Comparison of ENCODE assay signal across 12 cellular contexts in the genomic region with DNA sequence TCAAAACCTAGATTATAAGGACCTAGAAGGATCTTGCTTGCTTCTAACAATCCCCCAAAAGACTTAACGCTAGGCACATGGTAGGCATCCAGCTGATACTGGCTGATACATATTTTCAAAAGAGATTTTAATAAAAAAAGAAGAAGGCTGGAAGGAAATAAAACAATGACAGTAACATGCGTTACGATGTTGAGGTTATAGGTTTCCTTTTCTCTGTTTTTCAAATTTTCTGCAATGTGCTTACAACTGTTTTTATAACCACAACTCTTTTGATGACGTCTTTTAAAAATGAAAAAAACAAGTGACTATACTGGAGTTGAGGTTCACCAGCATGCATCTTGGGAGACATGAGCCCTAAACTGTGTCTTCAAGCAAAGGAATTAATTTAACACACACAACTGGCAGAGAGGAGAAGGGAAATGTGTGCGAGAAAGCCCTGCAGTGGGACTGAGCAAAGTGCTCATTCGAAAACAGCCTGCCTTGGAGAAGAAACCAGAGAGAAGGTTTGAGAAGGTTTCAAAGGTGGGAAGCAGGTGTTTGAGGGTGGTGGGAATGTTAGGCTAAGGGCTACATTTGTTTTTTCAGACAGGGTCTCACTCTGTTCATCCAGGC.
DNase-seq lines count a peak whose midpoint lies in the region; ATAC-seq and TF ChIP-seq lines count a peak whose summit lies in the region.
"Had no signal": no experiment of that assay in that cellular context is flagged by ENCODE, and none has a peak within 500 bp of the region (broad histone marks: within the 10 kb centered on the region; RNA-seq: fewer than 3 reads in every experiment).

No MANE protein-coding gene starts in this region.

- H3K9me2 ChIP-seq in SK-N-SH, result no peaks in the 10 kb centered on the region

- no peaks in the 10 kb centered on the region for H4K20me1 ChIP-seq in SK-N-SH (ENCODE audit: insufficient read depth)

- TF ChIP-seq CTCF in lower lobe of right lung (IDR thresholded peaks at IDR 0.05) (no peak), upper lobe of right lung (IDR thresholded peaks at IDR 0.05) (no peak), SK-N-SH (IDR thresholded peaks at IDR 0.05) (no peak)

- peak overlapping the region; percentile 72 for H3K4me3 Mint-ChIP-seq in activated T-helper 1 cell treated with anti-CD3 and anti-CD28 coated beads, Interleukin-12 subunit alpha, Interleukin-12 subunit beta, Interleukin-2, Interleukin-4 antibody, amounts not matched to agents 30 ng/mL and 10 ng/mL and 1 ng/mL, durations not matched to agents 14 hours and 24 hours and 36 hours

- peak overlapping the region; percentile 61 for H3K27ac ChIP-seq in lower lobe of right lung
- H3K27ac ChIP-seq in upper lobe of right lung, result peak overlapping the region; percentile 45
- no peak overlapping the region for H3K27ac ChIP-seq in SK-N-SH (ENCODE audit: low read depth in 2 of 2, low read length in 1 of 2)

- H3K9ac ChIP-seq in SK-N-SH, result no peak overlapping the region

- peaks cover 19% of the 10 kb centered on the region for H3K79me2 ChIP-seq in SK-N-SH (ENCODE audit: insufficient read depth)

- H3K9me3 ChIP-seq in lower lobe of right lung, result no peaks in the 10 kb centered on the region
- H3K9me3 ChIP-seq in upper lobe of right lung, result no peaks in the 10 kb centered on the region
- H3K9me3 ChIP-seq in SK-N-SH, result no peaks in the 10 kb centered on the region

- H3K36me3 ChIP-seq in lower lobe of right lung (peaks cover 76% of the 10 kb centered on the region), upper lobe of right lung (peaks cover 48% of the 10 kb centered on the region), SK-N-SH (replicated peaks in 1 of 2; ENCODE audit: control insufficient read depth in 1 of 2, insufficient read depth in 2 of 2, low read length in 1 of 2) (peaks cover 34 to 61% of the 10 kb centered on the region in 2 experiments)

- peaks cover 11% of the 10 kb centered on the region for H3K4me1 ChIP-seq in lower lobe of right lung
- H3K4me1 ChIP-seq in upper lobe of right lung, result peaks cover 11% of the 10 kb centered on the region
- no peaks in the 10 kb centered on the region for H3K4me1 ChIP-seq in SK-N-SH (ENCODE audit: control insufficient read depth in 1 of 2, insufficient read depth in 2 of 2, low read depth in 1 of 2, low read length in 1 of 2)

- no peak overlapping the region for H3K4me3 ChIP-seq in lower lobe of right lung
- no peak overlapping the region for H3K4me3 ChIP-seq in upper lobe of right lung
- no peak overlapping the region for H3K4me3 ChIP-seq in SK-N-SH (ENCODE audit: low read depth in 2 of 2, low read length in 1 of 2)
- H3K4me3 ChIP-seq: K562 had no signal

- CTCF ChIA-PET in SK-N-SH (lab: Yijun Ruan, JAX), result no interaction called here

- WGBS in SK-N-SH (ENCODE audit: low lambda C conversion rate), result 96% methylated on average over 6 of the region's 6 CpGs

- H3K27me3 ChIP-seq in lower lobe of right lung (ENCODE audit: low read depth) (no peaks in the 10 kb centered on the region), upper lobe of right lung (no peaks in the 10 kb centered on the region), SK-N-SH (ENCODE audit: insufficient read depth) (no peaks in the 10 kb centered on the region)

- TF ChIP-seq RAD21 in SK-N-SH (IDR thresholded peaks at IDR 0.05; ENCODE audit: low read length), result no peak

- intact Hi-C loops in activated T-helper 1 cell treated with anti-CD3 and anti-CD28 coated beads, Interleukin-12 subunit alpha, Interleukin-12 subunit beta, Interleukin-2, Interleukin-4 antibody, amounts not matched to agents 30 ng/mL and 10 ng/mL and 1 ng/mL, durations not matched to agents 14 hours and 24 hours and 36 hours (cut with micrococcal nuclease), result loop anchor here (1.0 to 2.0 kb wide), 4 partner anchors 8 to 215 kb away; a partner anchor contains a TSS
- intact Hi-C loops in lower lobe of right lung (cut with DNase I), result no loop called here
- intact Hi-C loops in upper lobe of right lung (cut with DNase I), result no loop called here

- H2AFZ ChIP-seq in SK-N-SH (ENCODE audit: low read depth), result no peak overlapping the region

- H3K4me2 ChIP-seq in SK-N-SH, result no peak overlapping the region

- no peak for TF ChIP-seq EP300 in SK-N-SH (IDR thresholded peaks at IDR 0.05; ENCODE audit: borderline replicate concordance in 1 of 2, low read depth in 1 of 2, low read length in 1 of 2)

- H3K27ac Mint-ChIP-seq in activated T-helper 1 cell treated with anti-CD3 and anti-CD28 coated beads, Interleukin-12 subunit alpha, Interleukin-12 subunit beta, Interleukin-2, Interleukin-4 antibody, amounts not matched to agents 30 ng/mL and 10 ng/mL and 1 ng/mL, durations not matched to agents 14 hours and 24 hours and 36 hours, result peak overlapping the region; percentile 93

- POLR2A ChIA-PET in SK-N-SH (lab: Yijun Ruan, JAX), result no interaction called here

- peaks cover 6% of the 10 kb centered on the region for H3F3A ChIP-seq in SK-N-SH (replicated peaks; ENCODE audit: insufficient read depth)

- H3K4me1 Mint-ChIP-seq in activated T-helper 1 cell treated with anti-CD3 and anti-CD28 coated beads, Interleukin-12 subunit alpha, Interleukin-12 subunit beta, Interleukin-2, Interleukin-4 antibody, amounts not matched to agents 30 ng/mL and 10 ng/mL and 1 ng/mL, durations not matched to agents 14 hours and 24 hours and 36 hours (ENCODE audit: low read depth), result peaks cover 70% of the 10 kb centered on the region

- no peak for ATAC-seq in lower lobe of right lung
- no peak for ATAC-seq in upper lobe of right lung
- ATAC-seq in HG02763 (IDR thresholded peaks at IDR 0.05; ENCODE audit: unreplicated experiment), result no peak
- ATAC-seq: K562 had no signal

- no peaks in the 10 kb centered on the region for H3K27me3 Mint-ChIP-seq in activated T-helper 1 cell treated with anti-CD3 and anti-CD28 coated beads, Interleukin-12 subunit alpha, Interleukin-12 subunit beta, Interleukin-2, Interleukin-4 antibody, amounts not matched to agents 30 ng/mL and 10 ng/mL and 1 ng/mL, durations not matched to agents 14 hours and 24 hours and 36 hours (ENCODE audit: insufficient read depth)

- no peaks in the 10 kb centered on the region for H3K9me3 Mint-ChIP-seq in activated T-helper 1 cell treated with anti-CD3 and anti-CD28 coated beads, Interleukin-12 subunit alpha, Interleukin-12 subunit beta, Interleukin-2, Interleukin-4 antibody, amounts not matched to agents 30 ng/mL and 10 ng/mL and 1 ng/mL, durations not matched to agents 14 hours and 24 hours and 36 hours

- DNase-seq in activated naive CD4-positive, alpha-beta T cell treated with Interleukin-2 at 50 U/mL for 16 hours, result peak; percentile 30
- DNase-seq in activated naive CD4-positive, alpha-beta T cell treated with anti-CD3 and anti-CD28 coated beads, Interleukin-2, amount 50 U/mL, for 16 hours, result no peak
- DNase-seq in activated T-helper 1 cell treated with anti-CD3 and anti-CD28 coated beads, Interleukin-12 subunit alpha, Interleukin-12 subunit beta, Interleukin-2, Interleukin-4 antibody, amounts not matched to agents 30 ng/mL and 10 ng/mL and 1 ng/mL, durations not matched to agents 14 hours and 24 hours and 36 hours (ENCODE audit: low spot score), result peak; percentile 49
- DNase-seq in lower lobe of right lung (no peak), upper lobe of right lung (no peak), SK-N-SH (no peak), NCI-H2029 (lab: John Stamatoyannopoulos, UW) (no peak)
- DNase-seq: DND-41, NCI-H1417 treated with DMSO at 0.1 percent for 48 hours, NCI-H524 treated with DMSO at 0.1 percent for 48 hours had no signal

- peaks cover 59% of the 10 kb centered on the region for H3K36me3 Mint-ChIP-seq in activated T-helper 1 cell treated with anti-CD3 and anti-CD28 coated beads, Interleukin-12 subunit alpha, Interleukin-12 subunit beta, Interleukin-2, Interleukin-4 antibody, amounts not matched to agents 30 ng/mL and 10 ng/mL and 1 ng/mL, durations not matched to agents 14 hours and 24 hours and 36 hours (ENCODE audit: low read depth)

TF ChIP-seq in SK-N-SH, 30 proteins besides CTCF, POLR2A, EP300 and RAD21:
- TF ChIP-seq JUND (IDR thresholded peaks at IDR 0.05), result no peak
- TF ChIP-seq RFX5 (IDR thresholded peaks at IDR 0.05; ENCODE audit: low read length), result no peak
- TF ChIP-seq, protein P1, sequence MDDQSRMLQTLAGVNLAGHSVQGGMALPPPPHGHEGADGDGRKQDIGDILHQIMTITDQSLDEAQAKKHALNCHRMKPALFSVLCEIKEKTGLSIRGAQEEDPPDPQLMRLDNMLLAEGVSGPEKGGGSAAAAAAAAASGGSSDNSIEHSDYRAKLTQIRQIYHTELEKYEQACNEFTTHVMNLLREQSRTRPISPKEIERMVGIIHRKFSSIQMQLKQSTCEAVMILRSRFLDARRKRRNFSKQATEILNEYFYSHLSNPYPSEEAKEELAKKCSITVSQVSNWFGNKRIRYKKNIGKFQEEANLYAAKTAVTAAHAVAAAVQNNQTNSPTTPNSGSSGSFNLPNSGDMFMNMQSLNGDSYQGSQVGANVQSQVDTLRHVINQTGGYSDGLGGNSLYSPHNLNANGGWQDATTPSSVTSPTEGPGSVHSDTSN (IDR thresholded peaks at IDR 0.05), result no peak
- no peak for TF ChIP-seq MXI1 (IDR thresholded peaks at IDR 0.05; ENCODE audit: low read depth, low read length)
- TF ChIP-seq SIN3A (IDR thresholded peaks at IDR 0.05; ENCODE audit: borderline replicate concordance, low read depth, low read length), result no peak
- no peak for TF ChIP-seq ELF1 (IDR thresholded peaks at IDR 0.05)
- TF ChIP-seq POLR2AphosphoS5 (IDR thresholded peaks at IDR 0.05; ENCODE audit: low read depth, low read length), result no peak
- no peak for TF ChIP-seq YY1 (IDR thresholded peaks at IDR 0.05; ENCODE audit: low read depth)
- TF ChIP-seq, protein P2, sequence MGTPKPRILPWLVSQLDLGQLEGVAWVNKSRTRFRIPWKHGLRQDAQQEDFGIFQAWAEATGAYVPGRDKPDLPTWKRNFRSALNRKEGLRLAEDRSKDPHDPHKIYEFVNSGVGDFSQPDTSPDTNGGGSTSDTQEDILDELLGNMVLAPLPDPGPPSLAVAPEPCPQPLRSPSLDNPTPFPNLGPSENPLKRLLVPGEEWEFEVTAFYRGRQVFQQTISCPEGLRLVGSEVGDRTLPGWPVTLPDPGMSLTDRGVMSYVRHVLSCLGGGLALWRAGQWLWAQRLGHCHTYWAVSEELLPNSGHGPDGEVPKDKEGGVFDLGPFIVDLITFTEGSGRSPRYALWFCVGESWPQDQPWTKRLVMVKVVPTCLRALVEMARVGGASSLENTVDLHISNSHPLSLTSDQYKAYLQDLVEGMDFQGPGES (IDR thresholded peaks at IDR 0.05; ENCODE audit: low read depth, low read length), result no peak

Comparison
In these comparisons a context has a peak if more than half of its experiments do, and no peak if none do; other contexts are left out.
1. DNase-seq: peak in activated naive CD4-positive, alpha-beta T cell treated with Interleukin-2 at 50 U/mL for 16 hours (single experiment) and activated T-helper 1 cell treated with anti-CD3 and anti-CD28 coated beads, Interleukin-12 subunit alpha, Interleukin-12 subunit beta, Interleukin-2, Interleukin-4 antibody, amounts not matched to agents 30 ng/mL and 10 ng/mL and 1 ng/mL, durations not matched to agents 14 hours and 24 hours and 36 hours (single experiment); none in activated naive CD4-positive, alpha-beta T cell treated with anti-CD3 and anti-CD28 coated beads, Interleukin-2, amount 50 U/mL, for 16 hours (single experiment), lower lobe of right lung (single experiment), upper lobe of right lung (single experiment), SK-N-SH (single experiment) and NCI-H2029 (single experiment).
2. H3K27ac ChIP-seq: peak in lower lobe of right lung (single experiment) and upper lobe of right lung (single experiment); none in SK-N-SH (0 of 2).